Comparison of ENCODE assay signal across 10 cellular contexts in the genomic region with DNA sequence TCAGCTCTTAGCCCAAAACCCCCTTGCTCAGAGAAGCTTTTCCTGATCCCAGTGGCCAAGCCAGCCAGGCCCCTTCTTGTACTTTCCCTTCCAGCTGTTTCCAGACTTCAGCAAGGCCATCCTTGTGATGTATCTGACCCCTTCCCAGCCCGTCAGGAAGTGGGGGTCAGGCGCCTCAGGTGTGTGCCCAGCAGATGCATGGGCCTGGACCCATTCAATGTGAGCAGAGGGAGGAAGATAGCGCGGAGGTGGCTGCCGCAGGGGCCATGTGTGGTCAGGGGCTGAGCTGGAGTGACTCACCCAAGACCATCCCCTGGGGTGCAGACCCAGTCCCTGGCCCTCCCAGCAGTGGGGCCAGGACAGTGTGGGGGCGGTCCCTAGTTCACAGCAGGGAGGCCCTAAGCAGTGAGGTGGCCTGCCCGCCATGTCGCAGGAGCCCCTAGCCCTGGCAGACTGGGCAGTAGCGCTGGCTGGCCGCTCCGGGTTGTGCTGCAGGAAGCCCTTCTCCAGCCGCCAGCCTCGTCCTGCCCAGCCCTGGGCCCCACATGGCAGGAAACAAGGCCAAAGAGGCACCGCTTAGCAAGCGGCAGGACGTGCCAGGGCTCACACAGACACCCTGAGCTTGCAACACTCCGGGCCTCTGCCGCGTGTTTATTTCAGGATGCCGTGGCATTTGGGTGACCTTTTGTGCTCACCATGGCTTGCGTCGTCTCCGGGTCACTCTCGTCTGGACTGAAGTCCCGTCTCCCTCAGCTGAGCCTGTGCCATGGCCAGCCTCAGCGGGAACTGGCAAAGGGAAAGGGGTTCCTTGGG. TPM values are rescaled to one million over a fixed set of nuclear protein-coding genes. Genes with fewer than 3 reads are reported as not detected.
A peak's percentile ranks its signal among the peaks of the same experiment; 100 is the strongest.
DNase-seq lines count a peak whose midpoint lies in the region; ATAC-seq and TF ChIP-seq lines count a peak whose summit lies in the region.
"Had no signal": no experiment of that assay in that cellular context is flagged by ENCODE, and none has a peak within 500 bp of the region (broad histone marks: within the 10 kb centered on the region; RNA-seq: fewer than 3 reads in every experiment).

No MANE protein-coding gene starts in this region.

- peaks cover 20% of the 10 kb centered on the region for H3K4me1 Mint-ChIP-seq in chondrocyte (ENCODE audit: low read depth)

- H3K27me3 Mint-ChIP-seq in chondrocyte (ENCODE audit: low read depth): no peaks in the 10 kb centered on the region

- no peaks in the 10 kb centered on the region for H3K9me3 Mint-ChIP-seq in chondrocyte (ENCODE audit: low read depth)
- H3K9me3 Mint-ChIP-seq: memory B cell had no signal

- TF ChIP-seq CTCF in HEK293 (tag by site-specific recombination; IDR thresholded peaks at IDR 0.05) (no peak), chondrocyte (IDR thresholded peaks at IDR 0.05) (no peak)

- CTCF ChIA-PET in HEK293 (lab: Yijun Ruan, JAX): interaction anchor here (0.5 to 2.4 kb wide), 8 partner anchors 10 to 296 kb away, joined by 3 to 12 read pairs (median 4); a partner anchor contains a TSS

- peaks cover 4% of the 10 kb centered on the region for H3K36me3 Mint-ChIP-seq in chondrocyte (ENCODE audit: low read depth)
- H3K36me3 Mint-ChIP-seq: memory B cell had no signal

- H3K4me3 Mint-ChIP-seq in chondrocyte (ENCODE audit: unreplicated experiment): peak overlapping the region; percentile 16
- H3K4me3 Mint-ChIP-seq: memory B cell had no signal

- no peaks in the 10 kb centered on the region for H3K4me1 ChIP-seq in HEK293 (ENCODE audit: control insufficient read depth, insufficient read depth, low read length)

- ATAC-seq in GM19351 (IDR thresholded peaks at IDR 0.05; ENCODE audit: unreplicated experiment) (no peak), HG02885 (IDR thresholded peaks at IDR 0.05; ENCODE audit: poor library complexity, unreplicated experiment) (no peak)
- ATAC-seq: GM12878 had no signal

- H3K36me3 ChIP-seq in HEK293 (ENCODE audit: control insufficient read depth in 2 of 2, insufficient read depth in 1 of 2, low read length in 2 of 2): no peaks in the 10 kb centered on the region

- no peak overlapping the region for H3K4me3 ChIP-seq in HEK293 (ENCODE audit: low read depth, low read length)
- H3K4me3 ChIP-seq in skin epidermis: no peak overlapping the region
- H3K4me3 ChIP-seq: GM12878 had no signal

- no peak for DNase-seq in chondrocyte (ENCODE audit: low spot score)
- peak; percentile 52 for DNase-seq in kidney tubule cell (ENCODE audit: low spot score)
- DNase-seq in NCI-H446 (lab: John Stamatoyannopoulos, UW): no peak
- no peak for DNase-seq in activated CD4-positive, alpha-beta T cell treated with anti-CD3 and anti-CD28 coated beads for 1 hour

- H3K27ac ChIP-seq in HEK293 (ENCODE audit: extremely low read depth, low read depth, low read length) (no peak overlapping the region), skin epidermis (peak overlapping the region in 12 of 21 experiments; percentile 10 to 79 (median 56))

- H3K27ac Mint-ChIP-seq in chondrocyte (ENCODE audit: unreplicated experiment): peak overlapping the region; percentile 98
- H3K27ac Mint-ChIP-seq: memory B cell had no signal

- POLR2A ChIA-PET in HEK293 (lab: Yijun Ruan, JAX): no interaction called here

- H3K9me3 ChIP-seq in HEK293 (ENCODE audit: control insufficient read depth, insufficient read depth, low read depth, low read length): no peaks in the 10 kb centered on the region

TF ChIP-seq in HEK293, 187 proteins besides CTCF, POLR2A, EP300 and RAD21:
- TF ChIP-seq, protein P1, sequence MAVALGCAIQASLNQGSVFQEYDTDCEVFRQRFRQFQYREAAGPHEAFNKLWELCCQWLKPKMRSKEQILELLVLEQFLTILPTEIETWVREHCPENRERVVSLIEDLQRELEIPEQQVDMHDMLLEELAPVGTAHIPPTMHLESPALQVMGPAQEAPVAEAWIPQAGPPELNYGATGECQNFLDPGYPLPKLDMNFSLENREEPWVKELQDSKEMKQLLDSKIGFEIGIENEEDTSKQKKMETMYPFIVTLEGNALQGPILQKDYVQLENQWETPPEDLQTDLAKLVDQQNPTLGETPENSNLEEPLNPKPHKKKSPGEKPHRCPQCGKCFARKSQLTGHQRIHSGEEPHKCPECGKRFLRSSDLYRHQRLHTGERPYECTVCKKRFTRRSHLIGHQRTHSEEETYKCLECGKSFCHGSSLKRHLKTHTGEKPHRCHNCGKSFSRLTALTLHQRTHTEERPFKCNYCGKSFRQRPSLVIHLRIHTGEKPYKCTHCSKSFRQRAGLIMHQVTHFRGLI (tag by site-specific recombination; IDR thresholded peaks at IDR 0.05): peak; percentile 71; the same call in 1 of the 2 replicates
- TF ChIP-seq, protein P2, sequence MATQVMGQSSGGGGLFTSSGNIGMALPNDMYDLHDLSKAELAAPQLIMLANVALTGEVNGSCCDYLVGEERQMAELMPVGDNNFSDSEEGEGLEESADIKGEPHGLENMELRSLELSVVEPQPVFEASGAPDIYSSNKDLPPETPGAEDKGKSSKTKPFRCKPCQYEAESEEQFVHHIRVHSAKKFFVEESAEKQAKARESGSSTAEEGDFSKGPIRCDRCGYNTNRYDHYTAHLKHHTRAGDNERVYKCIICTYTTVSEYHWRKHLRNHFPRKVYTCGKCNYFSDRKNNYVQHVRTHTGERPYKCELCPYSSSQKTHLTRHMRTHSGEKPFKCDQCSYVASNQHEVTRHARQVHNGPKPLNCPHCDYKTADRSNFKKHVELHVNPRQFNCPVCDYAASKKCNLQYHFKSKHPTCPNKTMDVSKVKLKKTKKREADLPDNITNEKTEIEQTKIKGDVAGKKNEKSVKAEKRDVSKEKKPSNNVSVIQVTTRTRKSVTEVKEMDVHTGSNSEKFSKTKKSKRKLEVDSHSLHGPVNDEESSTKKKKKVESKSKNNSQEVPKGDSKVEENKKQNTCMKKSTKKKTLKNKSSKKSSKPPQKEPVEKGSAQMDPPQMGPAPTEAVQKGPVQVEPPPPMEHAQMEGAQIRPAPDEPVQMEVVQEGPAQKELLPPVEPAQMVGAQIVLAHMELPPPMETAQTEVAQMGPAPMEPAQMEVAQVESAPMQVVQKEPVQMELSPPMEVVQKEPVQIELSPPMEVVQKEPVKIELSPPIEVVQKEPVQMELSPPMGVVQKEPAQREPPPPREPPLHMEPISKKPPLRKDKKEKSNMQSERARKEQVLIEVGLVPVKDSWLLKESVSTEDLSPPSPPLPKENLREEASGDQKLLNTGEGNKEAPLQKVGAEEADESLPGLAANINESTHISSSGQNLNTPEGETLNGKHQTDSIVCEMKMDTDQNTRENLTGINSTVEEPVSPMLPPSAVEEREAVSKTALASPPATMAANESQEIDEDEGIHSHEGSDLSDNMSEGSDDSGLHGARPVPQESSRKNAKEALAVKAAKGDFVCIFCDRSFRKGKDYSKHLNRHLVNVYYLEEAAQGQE (tag by site-specific recombination; IDR thresholded peaks at IDR 0.05): no peak
- TF ChIP-seq ZIC2 (tag by site-specific recombination; IDR thresholded peaks at IDR 0.05): peak; percentile 38
- no peak for TF ChIP-seq ZNF610 (tag by site-specific recombination; IDR thresholded peaks at IDR 0.05; ENCODE audit: borderline replicate concordance)
- TF ChIP-seq GLIS2 (tag by site-specific recombination; IDR thresholded peaks at IDR 0.05): 0 out of 2 replicates have a peak, but pooled peaks have one; percentile 12
- no peak for TF ChIP-seq ZNF843 (tag by site-specific recombination; IDR thresholded peaks at IDR 0.05)

RNA-seq across cellular contexts. Expression of a gene that starts 12.0 kb away (rescaled TPM):
- total RNA-seq in chondrocyte: 7.1 to 9.9 TPM (median 7.9 TPM) in 3 replicates

RNA-seq across cellular contexts. Expression of a gene that starts 16.9 kb away (rescaled TPM):
- 47.0 to 54.9 TPM (median 47.4 TPM) in 3 replicates for total RNA-seq in chondrocyte

RNA-seq across cellular contexts. Expression of a gene that starts 46.6 kb away (rescaled TPM):
- total RNA-seq in chondrocyte: 117 to 152 TPM (median 121 TPM) in 3 replicates

RNA-seq across cellular contexts. Expression of a gene that starts 59.5 kb away (rescaled TPM):
- total RNA-seq in chondrocyte: 143 to 158 TPM (median 156 TPM) in 3 replicates
